In the genomic region with DNA sequence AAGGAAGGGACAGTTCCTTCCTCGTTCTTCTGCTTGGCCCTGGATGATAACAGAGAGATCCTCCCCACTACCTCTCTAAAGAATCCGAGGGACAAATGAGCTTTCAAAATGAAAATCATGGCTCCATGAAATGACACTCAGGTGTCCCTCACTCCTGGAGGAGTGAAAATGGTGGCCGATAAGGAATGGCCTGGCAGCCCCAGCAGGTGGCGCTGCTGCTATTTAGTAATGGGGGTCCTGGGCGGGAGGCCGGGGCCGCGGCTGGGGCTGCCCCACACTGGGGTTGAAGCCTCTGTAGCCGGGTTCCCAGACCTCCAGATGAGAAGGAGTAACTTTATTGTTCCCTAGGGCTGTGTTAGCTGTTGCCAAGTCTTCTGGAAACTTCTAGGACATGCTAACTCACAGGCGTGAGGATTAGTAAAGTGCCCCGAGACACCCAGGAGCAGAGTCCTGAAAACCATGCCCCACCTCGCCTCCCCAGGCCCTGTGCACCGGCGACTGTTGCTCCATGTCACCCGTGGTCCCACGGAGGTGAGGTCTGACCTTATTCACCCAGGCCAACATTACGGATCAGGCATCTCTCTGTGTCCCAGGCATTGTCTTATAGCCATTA, we compare ENCODE assay signal across 8 cellular contexts.
DNase-seq lines count a peak whose midpoint lies in the region; ATAC-seq and TF ChIP-seq lines count a peak whose summit lies in the region.

No MANE protein-coding gene starts in this region.

- H3K4me3 Mint-ChIP-seq in Caco-2 (ENCODE audit: unreplicated experiment), result no peak overlapping the region
- H3K4me3 Mint-ChIP-seq in activated CD8-positive, alpha-beta memory T cell treated with anti-CD3 and anti-CD28 coated beads, Interleukin-2, amount 10 ng/mL, durations not matched to agents 7 days and 5 days, result no peak overlapping the region
- no peak overlapping the region for H3K4me3 Mint-ChIP-seq in endothelial cell (ENCODE audit: unreplicated experiment)

- H3K9me3 ChIP-seq in Caco-2, result no peaks in the 10 kb centered on the region
- H3K9me3 ChIP-seq in mucosa of descending colon, result no peaks in the 10 kb centered on the region

- no peaks in the 10 kb centered on the region for H3K36me3 ChIP-seq in Caco-2 (ENCODE audit: control insufficient read depth, insufficient read depth, low read length)
- H3K36me3 ChIP-seq in H7 (replicated peaks; ENCODE audit: control insufficient read depth, insufficient read depth, low read length), result no peaks in the 10 kb centered on the region
- H3K36me3 ChIP-seq in mucosa of descending colon (ENCODE audit: low read depth), result no peaks in the 10 kb centered on the region

- no TSS peak for BruUV-seq in Caco-2 (replicated peaks; lab: Mats Ljungman, UMichigan)

- CTCF ChIA-PET in Caco-2 (lab: Charles Lee), result no interaction called here
- CTCF ChIA-PET in activated CD8-positive, alpha-beta memory T cell treated with anti-CD3 and anti-CD28 coated beads, Interleukin-2, amount 10 ng/mL, durations not matched to agents 7 days and 5 days (lab: Charles Lee), result interaction anchor here (0.7 to 1.9 kb wide), 12 partner anchors 8 to 763 kb away, joined by 3 to 9 read pairs (median 3); no protein-coding TSS in a partner anchor

- H3K4me1 Mint-ChIP-seq in Caco-2 (ENCODE audit: low read depth, unreplicated experiment), result no peaks in the 10 kb centered on the region
- H3K4me1 Mint-ChIP-seq in activated CD8-positive, alpha-beta memory T cell treated with anti-CD3 and anti-CD28 coated beads, Interleukin-2, amount 10 ng/mL, durations not matched to agents 7 days and 5 days, result peaks cover 6% of the 10 kb centered on the region
- peaks cover 44% of the 10 kb centered on the region for H3K4me1 Mint-ChIP-seq in endothelial cell (ENCODE audit: unreplicated experiment)

- H3K27me3 ChIP-seq in Caco-2 (replicated peaks; ENCODE audit: control insufficient read depth, insufficient read depth, low read length) (no peaks in the 10 kb centered on the region), H7 (ENCODE audit: control insufficient read depth, insufficient read depth, low read length) (no peaks in the 10 kb centered on the region)

- no peaks in the 10 kb centered on the region for H3K27me3 Mint-ChIP-seq in Caco-2 (ENCODE audit: insufficient read depth, unreplicated experiment)
- H3K27me3 Mint-ChIP-seq in activated CD8-positive, alpha-beta memory T cell treated with anti-CD3 and anti-CD28 coated beads, Interleukin-2, amount 10 ng/mL, durations not matched to agents 7 days and 5 days, result no peaks in the 10 kb centered on the region
- peaks cover 2% of the 10 kb centered on the region for H3K27me3 Mint-ChIP-seq in endothelial cell (ENCODE audit: unreplicated experiment)

- ATAC-seq in activated CD8-positive, alpha-beta memory T cell treated with anti-CD3 and anti-CD28 coated beads, Interleukin-2, amount 10 ng/mL, durations not matched to agents 7 days and 5 days, result peak; percentile 62
- ATAC-seq in mucosa of descending colon, result peak; percentile 51
- ATAC-seq in GM21619 (IDR thresholded peaks at IDR 0.05; ENCODE audit: unreplicated experiment), result no peak

- H3K4me1 ChIP-seq in Caco-2 (no peaks in the 10 kb centered on the region), mucosa of descending colon (ENCODE audit: low read depth) (peaks cover 6% of the 10 kb centered on the region)

- intact Hi-C loops in Caco-2 (cut with micrococcal nuclease; ENCODE audit: unreplicated experiment) (loop anchor here (5.0 to 10.0 kb wide), 2 partner anchors 368 to 560 kb away; no protein-coding TSS in a partner anchor), mucosa of descending colon (cut with DNase I, micrococcal nuclease) (loop anchor here (5.0 to 10.0 kb wide), 2 partner anchors 498 to 505 kb away; no protein-coding TSS in a partner anchor)

- H3K27ac Mint-ChIP-seq in Caco-2 (ENCODE audit: unreplicated experiment) (no peak overlapping the region), endothelial cell (ENCODE audit: unreplicated experiment) (no peak overlapping the region)
- H3K27ac Mint-ChIP-seq in activated CD8-positive, alpha-beta memory T cell treated with anti-CD3 and anti-CD28 coated beads, Interleukin-2, amount 10 ng/mL, durations not matched to agents 7 days and 5 days, result no peak overlapping the region

- H3K4me3 ChIP-seq in Caco-2 (ENCODE audit: low read depth, low read length) (no peak overlapping the region), H7 (ENCODE audit: insufficient read depth, low read depth, low read length) (no peak overlapping the region), mucosa of descending colon (no peak overlapping the region)

- peak in 1 of 2 experiments; percentile 46 for DNase-seq in Caco-2
- DNase-seq in H7, result peak; percentile 95
- DNase-seq in NCI-H526 (lab: John Stamatoyannopoulos, UW), result peak; percentile 15 to 80
- DNase-seq in activated CD8-positive, alpha-beta memory T cell treated with anti-CD3 and anti-CD28 coated beads, Interleukin-2, amount 10 ng/mL, durations not matched to agents 7 days and 5 days, result peak; percentile 78
- DNase-seq in endothelial cell (ENCODE audit: low spot score), result peak; percentile 87
- DNase-seq in mucosa of descending colon, result peak; percentile 68 to 79 (median 79)
- DNase-seq in stimulated activated CD8-positive, alpha-beta memory T cell treated with anti-CD3 and anti-CD28 coated beads, Interleukin-7, amount 100 ng/mL, for 1 hour (ENCODE audit: low read depth in 2 of 2), result peak; percentile 22 to 25

- POLR2A ChIA-PET in Caco-2 (lab: Charles Lee), result no interaction called here

- H3K36me3 Mint-ChIP-seq in Caco-2 (ENCODE audit: insufficient read depth, unreplicated experiment), result no peaks in the 10 kb centered on the region
- no peaks in the 10 kb centered on the region for H3K36me3 Mint-ChIP-seq in activated CD8-positive, alpha-beta memory T cell treated with anti-CD3 and anti-CD28 coated beads, Interleukin-2, amount 10 ng/mL, durations not matched to agents 7 days and 5 days
- H3K36me3 Mint-ChIP-seq in endothelial cell (ENCODE audit: low read depth, unreplicated experiment), result peaks cover 6% of the 10 kb centered on the region

- TF ChIP-seq CTCF in Caco-2 (IDR thresholded peaks at IDR 0.05; ENCODE audit: insufficient read depth in 1 of 2, low read depth in 1 of 2, low read length in 1 of 2, severe bottlenecking in 1 of 2, unreplicated experiment in 1 of 2), result peak; percentile 50 to 55
- TF ChIP-seq CTCF in endothelial cell (IDR thresholded peaks at IDR 0.05; ENCODE audit: unreplicated experiment), result peak; percentile 95
- peak; percentile 72 for TF ChIP-seq CTCF in mucosa of descending colon (IDR thresholded peaks at IDR 0.05)

- H3K9me3 Mint-ChIP-seq in Caco-2 (ENCODE audit: unreplicated experiment), result no peaks in the 10 kb centered on the region
- no peaks in the 10 kb centered on the region for H3K9me3 Mint-ChIP-seq in activated CD8-positive, alpha-beta memory T cell treated with anti-CD3 and anti-CD28 coated beads, Interleukin-2, amount 10 ng/mL, durations not matched to agents 7 days and 5 days (ENCODE audit: low read depth)
- no peaks in the 10 kb centered on the region for H3K9me3 Mint-ChIP-seq in endothelial cell (ENCODE audit: unreplicated experiment)
